In the genomic region with DNA sequence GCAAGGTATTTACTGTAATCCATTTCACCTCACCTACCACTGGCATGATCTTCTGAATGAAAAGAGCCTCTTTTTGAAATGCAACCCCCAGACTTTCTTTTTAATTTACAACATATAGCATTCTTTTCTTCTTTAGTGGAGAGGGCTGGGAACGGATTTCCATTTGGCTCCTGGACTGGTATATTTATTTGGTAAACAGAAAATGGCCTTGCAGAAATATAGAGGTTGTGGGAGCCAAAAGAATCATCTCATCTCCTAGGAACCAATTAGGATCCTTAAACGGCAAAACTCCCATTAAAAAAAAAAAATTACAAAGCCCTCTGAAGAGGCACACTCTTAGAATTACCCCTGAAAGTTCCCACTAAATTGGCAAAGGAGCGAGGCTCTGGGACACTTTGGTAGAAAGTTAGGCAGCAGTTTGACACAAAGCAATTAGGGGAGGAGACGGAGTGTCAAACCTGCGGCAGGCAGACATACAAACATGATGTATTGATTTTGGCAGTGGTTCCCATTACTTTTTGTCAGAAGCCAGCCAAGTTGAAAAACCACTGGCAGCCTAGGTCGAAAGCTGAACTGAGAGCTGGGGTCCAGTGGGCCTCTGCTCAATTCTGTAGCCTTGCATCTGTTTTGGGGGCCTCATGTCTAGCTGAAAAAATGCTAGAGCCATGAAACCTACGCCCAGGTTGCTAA, we compare ENCODE assay signal across 14 cellular contexts.
DNase-seq lines count a peak whose midpoint lies in the region; ATAC-seq, FAIRE-seq and TF ChIP-seq lines count a peak whose summit lies in the region.
"Had no signal": no experiment of that assay in that cellular context is flagged by ENCODE, and none has a peak within 500 bp of the region (broad histone marks: within the 10 kb centered on the region; RNA-seq: fewer than 3 reads in every experiment).

No MANE protein-coding gene starts in this region.

- TF ChIP-seq CTCF in nephron (IDR thresholded peaks at IDR 0.05; ENCODE audit: unreplicated experiment in 3 of 3) (no peak), glutamatergic neuron (IDR thresholded peaks at IDR 0.05; ENCODE audit: partially characterized antibody, unreplicated experiment) (no peak)

- no peaks in the 10 kb centered on the region for H3K9me3 Mint-ChIP-seq in nephron
- no peaks in the 10 kb centered on the region for H3K9me3 Mint-ChIP-seq in activated CD4-positive, alpha-beta T cell treated with anti-CD3 and anti-CD28 coated beads, Interleukin-2, amount 10 ng/mL, durations not matched to agents 7 days and 5 days
- H3K9me3 Mint-ChIP-seq in glutamatergic neuron (ENCODE audit: unreplicated experiment), result no peaks in the 10 kb centered on the region
- H3K9me3 Mint-ChIP-seq: stimulated activated naive CD8-positive, alpha-beta T cell treated with anti-CD3 and anti-CD28 coated beads, Interleukin-15, Interleukin-2, amounts not matched to agents 100 ng/mL and 50 ng/mL, for 24 hours had no signal

- no peak for ATAC-seq in GM21423 (IDR thresholded peaks at IDR 0.05; ENCODE audit: unreplicated experiment)

- H3K27ac ChIP-seq in epithelial cell of prostate, result peak overlapping the region; percentile 36
- H3K27ac ChIP-seq: coronary artery had no signal

- H3K27me3 Mint-ChIP-seq in nephron (ENCODE audit: low read depth), result peaks cover under 1% of the 10 kb centered on the region
- H3K27me3 Mint-ChIP-seq in activated CD4-positive, alpha-beta T cell treated with anti-CD3 and anti-CD28 coated beads, Interleukin-2, amount 10 ng/mL, durations not matched to agents 7 days and 5 days, result peaks cover 6% of the 10 kb centered on the region
- peaks cover 4% of the 10 kb centered on the region for H3K27me3 Mint-ChIP-seq in glutamatergic neuron (ENCODE audit: unreplicated experiment)

- H3K4me1 Mint-ChIP-seq in nephron (peaks cover 34% of the 10 kb centered on the region), glutamatergic neuron (ENCODE audit: low read depth, unreplicated experiment) (peaks cover 5% of the 10 kb centered on the region)
- H3K4me1 Mint-ChIP-seq in activated CD4-positive, alpha-beta T cell treated with anti-CD3 and anti-CD28 coated beads, Interleukin-2, amount 10 ng/mL, durations not matched to agents 7 days and 5 days, result no peaks in the 10 kb centered on the region

- POLR2A ChIA-PET in activated CD4-positive, alpha-beta T cell treated with anti-CD3 and anti-CD28 coated beads, Interleukin-2, amount 10 ng/mL, durations not matched to agents 7 days and 5 days (lab: Charles Lee), result no interaction called here

- no peaks in the 10 kb centered on the region for H3K36me3 Mint-ChIP-seq in nephron (ENCODE audit: low read depth)
- H3K36me3 Mint-ChIP-seq in activated CD4-positive, alpha-beta T cell treated with anti-CD3 and anti-CD28 coated beads, Interleukin-2, amount 10 ng/mL, durations not matched to agents 7 days and 5 days (ENCODE audit: low read depth), result no peaks in the 10 kb centered on the region
- H3K36me3 Mint-ChIP-seq in glutamatergic neuron (ENCODE audit: unreplicated experiment), result no peaks in the 10 kb centered on the region

- no peak for TF ChIP-seq POLR2A in H54 (IDR thresholded peaks at IDR 0.05; ENCODE audit: low read depth, low read length)

- FAIRE-seq in H54 (lab: Jason Lieb, UNC), result no peak

- DNase-seq in COR-L47 (lab: John Stamatoyannopoulos, UW) (peak; percentile 21), NCI-H1105 (lab: John Stamatoyannopoulos, UW) (peak; percentile 64), epithelial cell of prostate (ENCODE audit: low read depth, low spot score) (no peak), H54 (ENCODE audit: insufficient read length, low spot score) (no peak), glutamatergic neuron (no peak)
- DNase-seq in activated CD4-positive, alpha-beta T cell treated with anti-CD3 and anti-CD28 coated beads, Interleukin-2, amount 10 ng/mL, durations not matched to agents 7 days and 5 days, result no peak
- DNase-seq: activated effector memory CD4-positive, alpha-beta T cell treated with anti-CD3 and anti-CD28 coated beads, Interleukin-2, amount 50 U/mL, for 16 hours; anterior cingulate cortex; GOT3; NCI-H2081 had no signal

- H3K27ac Mint-ChIP-seq in nephron (peak overlapping the region; percentile 47 to 91 (median 80)), glutamatergic neuron (ENCODE audit: unreplicated experiment) (no peak overlapping the region)
- H3K27ac Mint-ChIP-seq in activated CD4-positive, alpha-beta T cell treated with anti-CD3 and anti-CD28 coated beads, Interleukin-2, amount 10 ng/mL, durations not matched to agents 7 days and 5 days, result no peak overlapping the region
- H3K27ac Mint-ChIP-seq: stimulated activated naive CD8-positive, alpha-beta T cell treated with anti-CD3 and anti-CD28 coated beads, Interleukin-15, Interleukin-2, amounts not matched to agents 100 ng/mL and 50 ng/mL, for 24 hours had no signal

- H3K4me3 Mint-ChIP-seq in nephron (peak overlapping the region in 2 of 3 experiments; percentile 12 to 24), glutamatergic neuron (ENCODE audit: unreplicated experiment) (no peak overlapping the region)
- no peak overlapping the region for H3K4me3 Mint-ChIP-seq in activated CD4-positive, alpha-beta T cell treated with anti-CD3 and anti-CD28 coated beads, Interleukin-2, amount 10 ng/mL, durations not matched to agents 7 days and 5 days
- H3K4me3 Mint-ChIP-seq: stimulated activated naive CD8-positive, alpha-beta T cell treated with anti-CD3 and anti-CD28 coated beads, Interleukin-15, Interleukin-2, amounts not matched to agents 100 ng/mL and 50 ng/mL, for 24 hours had no signal

- CTCF ChIA-PET in activated CD4-positive, alpha-beta T cell treated with anti-CD3 and anti-CD28 coated beads, Interleukin-2, amount 10 ng/mL, durations not matched to agents 7 days and 5 days (lab: Charles Lee), result no interaction called here

Comparison
In these comparisons a context has a peak if more than half of its experiments do, and no peak if none do; other contexts are left out.
1. DNase-seq: peak in COR-L47 (single experiment) and NCI-H1105 (single experiment); none in epithelial cell of prostate (single experiment), activated CD4-positive, alpha-beta T cell treated with anti-CD3 and anti-CD28 coated beads, Interleukin-2, amount 10 ng/mL, durations not matched to agents 7 days and 5 days (single experiment), H54 (single experiment) and glutamatergic neuron (single experiment).
2. H3K27ac Mint-ChIP-seq: peak in nephron (3 of 3); none in activated CD4-positive, alpha-beta T cell treated with anti-CD3 and anti-CD28 coated beads, Interleukin-2, amount 10 ng/mL, durations not matched to agents 7 days and 5 days (single experiment) and glutamatergic neuron (single experiment).
3. H3K4me3 Mint-ChIP-seq: peak in nephron (2 of 3); none in activated CD4-positive, alpha-beta T cell treated with anti-CD3 and anti-CD28 coated beads, Interleukin-2, amount 10 ng/mL, durations not matched to agents 7 days and 5 days (single experiment) and glutamatergic neuron (single experiment).